In genomic region chr2:114384441-114384840, GRCh38 we compare ENCODE assay signal across 8 cellular contexts. TPM values are rescaled to one million over a fixed set of nuclear protein-coding genes. Genes with fewer than 3 reads are reported as not detected.
"Had no signal": no experiment of that assay in that cellular context is flagged by ENCODE, and none has a peak within 500 bp of the region (broad histone marks: within the 10 kb centered on the region; RNA-seq: fewer than 3 reads in every experiment).

No MANE protein-coding gene starts in this region.

- DNase-seq: GDM1, GF-D8 had no signal

- FAIRE-seq: G401.6, GM12891, GM12892, GM18507, GM19239 had no signal

RNA-seq across cellular contexts. Expression of gene DPP10, which starts 58.0 kb away (rescaled TPM):
- total RNA-seq: G401 had no signal
